In the genomic region with DNA sequence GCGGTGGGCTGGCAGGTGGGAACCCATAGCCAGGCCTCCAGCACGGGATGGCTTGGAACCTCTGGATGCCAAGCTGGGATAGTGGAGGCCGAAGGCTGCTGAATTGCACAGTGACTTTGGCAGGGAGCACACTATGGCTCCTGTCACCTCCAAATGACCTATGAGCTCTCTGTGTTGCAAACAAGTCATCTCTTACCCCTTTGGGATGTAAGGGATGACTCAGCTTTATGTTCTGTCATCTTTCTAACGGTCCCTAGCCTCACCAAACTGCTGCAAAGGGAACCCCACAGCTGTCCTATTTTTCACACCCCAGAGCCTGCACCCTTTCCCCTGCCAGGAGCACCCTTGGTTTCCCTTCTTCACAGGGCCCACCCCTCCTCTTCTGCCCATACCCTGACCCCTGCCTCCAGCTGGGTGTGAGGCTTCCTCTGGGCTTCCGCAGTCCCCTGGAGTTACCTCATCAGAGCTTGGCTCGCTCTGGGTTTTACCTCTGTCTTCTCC, we compare ENCODE assay signal across 1 cellular context.
A peak's percentile ranks its signal among the peaks of the same experiment; 100 is the strongest.
TF ChIP-seq lines count a peak whose summit lies in the region.

No MANE protein-coding gene starts in this region.

TF ChIP-seq in HepG2, 621 proteins besides CTCF, POLR2A, EP300 and RAD21 (continued from another document):
- TF ChIP-seq ZNF556 (CRISPR knock-in tag; IDR thresholded peaks at IDR 0.05; ENCODE audit: borderline replicate concordance) (no peak), ZNF33B (CRISPR knock-in tag; IDR thresholded peaks at IDR 0.05) (no peak), IKZF1 (IDR thresholded peaks at IDR 0.05) (no peak), ZNF737 (CRISPR knock-in tag; IDR thresholded peaks at IDR 0.05; ENCODE audit: borderline replicate concordance) (no peak), AKAP8 (CRISPR knock-in tag; IDR thresholded peaks at IDR 0.05) (no peak), MAFF (IDR thresholded peaks at IDR 0.05; ENCODE audit: low read depth, low read length) (peak; percentile 58; the same call in 1 of the 2 replicates), NFE2L2 (IDR thresholded peaks at IDR 0.05; ENCODE audit: low read length) (peak; percentile 95), MYNN (CRISPR knock-in tag; IDR thresholded peaks at IDR 0.05; ENCODE audit: low read depth) (no peak), NFE2 (CRISPR knock-in tag; IDR thresholded peaks at IDR 0.05) (peak; percentile 75; the same call in 1 of the 2 replicates), JUN (CRISPR knock-in tag; IDR thresholded peaks at IDR 0.05) (no peak), ZNF749 (CRISPR knock-in tag; IDR thresholded peaks at IDR 0.05; ENCODE audit: borderline replicate concordance) (no peak), MAFK (conservative IDR thresholded peaks at IDR 0.05 in 1 of 2, IDR thresholded peaks at IDR 0.05 in 1 of 2; ENCODE audit: low read length in 2 of 2) (peak; percentile 67 to 78), ZNF335 (CRISPR knock-in tag; IDR thresholded peaks at IDR 0.05) (no peak), SOX5 (CRISPR knock-in tag; IDR thresholded peaks at IDR 0.05; ENCODE audit: borderline replicate concordance) (no peak), FOSL2 (CRISPR knock-in tag; IDR thresholded peaks at IDR 0.05) (peak; percentile 73), CEBPB (IDR thresholded peaks at IDR 0.05; ENCODE audit: borderline replicate concordance, low read depth, low read length) (peak; percentile 33; the same call in 1 of the 2 replicates)
- TF ChIP-seq, protein P1, sequence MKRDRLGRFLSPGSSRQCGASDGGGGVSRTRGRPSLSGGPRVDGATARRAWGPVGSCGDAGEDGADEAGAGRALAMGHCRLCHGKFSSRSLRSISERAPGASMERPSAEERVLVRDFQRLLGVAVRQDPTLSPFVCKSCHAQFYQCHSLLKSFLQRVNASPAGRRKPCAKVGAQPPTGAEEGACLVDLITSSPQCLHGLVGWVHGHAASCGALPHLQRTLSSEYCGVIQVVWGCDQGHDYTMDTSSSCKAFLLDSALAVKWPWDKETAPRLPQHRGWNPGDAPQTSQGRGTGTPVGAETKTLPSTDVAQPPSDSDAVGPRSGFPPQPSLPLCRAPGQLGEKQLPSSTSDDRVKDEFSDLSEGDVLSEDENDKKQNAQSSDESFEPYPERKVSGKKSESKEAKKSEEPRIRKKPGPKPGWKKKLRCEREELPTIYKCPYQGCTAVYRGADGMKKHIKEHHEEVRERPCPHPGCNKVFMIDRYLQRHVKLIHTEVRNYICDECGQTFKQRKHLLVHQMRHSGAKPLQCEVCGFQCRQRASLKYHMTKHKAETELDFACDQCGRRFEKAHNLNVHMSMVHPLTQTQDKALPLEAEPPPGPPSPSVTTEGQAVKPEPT (CRISPR knock-in tag; IDR thresholded peaks at IDR 0.05; ENCODE audit: low read depth): no peak
